35 cellular contexts compared by ENCODE assay signal in genomic region chr12:131491155-131491554, GRCh38.
"Had no signal": no experiment of that assay in that cellular context is flagged by ENCODE, and none has a peak within 500 bp of the region (broad histone marks: within the 10 kb centered on the region; RNA-seq: fewer than 3 reads in every experiment).

No MANE protein-coding gene starts in this region.

- H3K4me3 ChIP-seq: MG63 had no signal

- H3K27ac ChIP-seq: KMS-11 had no signal

- H3K27me3 ChIP-seq: MG63 had no signal

- H3K36me3 ChIP-seq: MG63 had no signal

- H3K4me2 ChIP-seq: KMS-11 had no signal

- H3K9me3 ChIP-seq: MG63 had no signal

- H3K9ac ChIP-seq: KMS-11 had no signal

- DNase-seq: Karpas-422, Kasumi-1, KBM-7, KG1, MG63, MM.1S, MV-4-11, NCI-H1048, NCI-H1092, NCI-H1092 treated with DMSO at 0.1 percent for 48 hours, NCI-H1105, NCI-H1105 treated with DMSO at 0.1 percent for 48 hours, NCI-H1417, NCI-H1417 treated with DMSO at 0.1 percent for 48 hours, NCI-H1436, NCI-H1436 treated with DMSO at 0.1 percent for 48 hours, NCI-H146, NCI-H1694, NCI-H1694 treated with DMSO at 0.1 percent for 48 hours, NCI-H187, NCI-H187 treated with DMSO at 0.1 percent for 48 hours, NCI-H1930, NCI-H2029, NCI-H2029 treated with DMSO at 0.1 percent for 48 hours, NCI-H2081, NCI-H2081 treated with DMSO at 0.1 percent for 48 hours, NCI-H2107, NCI-H2171, NCI-H2171 treated with DMSO at 0.1 percent for 48 hours, NCI-H2227 treated with DMSO at 0.1 percent for 48 hours, NCI-H226, NCI-H345, NCI-H446, NCI-H446 treated with DMSO at 0.1 percent for 48 hours had no signal
